ENCODE assay signal across 1 cellular context in the genomic region with DNA sequence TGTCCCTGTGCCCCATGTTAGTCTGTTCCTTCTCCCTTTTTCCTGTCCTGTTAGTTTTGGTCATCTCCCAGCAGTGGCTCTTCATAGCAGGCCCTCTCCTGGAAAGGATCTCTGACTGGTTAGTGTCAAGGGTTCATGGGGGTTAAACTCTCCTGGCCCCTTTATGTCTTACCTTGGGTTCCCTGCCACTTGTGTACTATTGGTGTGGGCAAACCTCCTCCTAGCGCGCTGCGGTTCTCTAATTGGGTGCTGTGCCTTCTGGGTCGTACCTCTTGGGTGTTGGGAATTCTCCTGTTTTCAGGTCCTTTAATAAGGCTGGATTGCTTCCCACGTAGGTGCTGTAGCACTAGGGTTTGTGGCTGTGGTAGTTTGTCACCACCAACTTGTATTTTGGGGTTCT.
TF ChIP-seq lines count a peak whose summit lies in the region.

No MANE protein-coding gene starts in this region.

TF ChIP-seq in K562, 482 proteins besides CTCF, POLR2A, EP300 and RAD21:
- TF ChIP-seq CCAR2 (IDR thresholded peaks at IDR 0.05; ENCODE audit: low read depth, low read length) (no peak), ZC3H8 (IDR thresholded peaks at IDR 0.05) (0 out of 2 replicates have a peak, but pooled peaks have one; percentile 31), ETS1 (conservative IDR thresholded peaks at IDR 0.05; ENCODE audit: control insufficient read depth, low read depth, low read length) (no peak)
- TF ChIP-seq, protein P1, sequence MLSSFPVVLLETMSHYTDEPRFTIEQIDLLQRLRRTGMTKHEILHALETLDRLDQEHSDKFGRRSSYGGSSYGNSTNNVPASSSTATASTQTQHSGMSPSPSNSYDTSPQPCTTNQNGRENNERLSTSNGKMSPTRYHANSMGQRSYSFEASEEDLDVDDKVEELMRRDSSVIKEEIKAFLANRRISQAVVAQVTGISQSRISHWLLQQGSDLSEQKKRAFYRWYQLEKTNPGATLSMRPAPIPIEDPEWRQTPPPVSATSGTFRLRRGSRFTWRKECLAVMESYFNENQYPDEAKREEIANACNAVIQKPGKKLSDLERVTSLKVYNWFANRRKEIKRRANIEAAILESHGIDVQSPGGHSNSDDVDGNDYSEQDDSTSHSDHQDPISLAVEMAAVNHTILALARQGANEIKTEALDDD (IDR thresholded peaks at IDR 0.05) = peak; percentile 26
- TF ChIP-seq, protein P2, sequence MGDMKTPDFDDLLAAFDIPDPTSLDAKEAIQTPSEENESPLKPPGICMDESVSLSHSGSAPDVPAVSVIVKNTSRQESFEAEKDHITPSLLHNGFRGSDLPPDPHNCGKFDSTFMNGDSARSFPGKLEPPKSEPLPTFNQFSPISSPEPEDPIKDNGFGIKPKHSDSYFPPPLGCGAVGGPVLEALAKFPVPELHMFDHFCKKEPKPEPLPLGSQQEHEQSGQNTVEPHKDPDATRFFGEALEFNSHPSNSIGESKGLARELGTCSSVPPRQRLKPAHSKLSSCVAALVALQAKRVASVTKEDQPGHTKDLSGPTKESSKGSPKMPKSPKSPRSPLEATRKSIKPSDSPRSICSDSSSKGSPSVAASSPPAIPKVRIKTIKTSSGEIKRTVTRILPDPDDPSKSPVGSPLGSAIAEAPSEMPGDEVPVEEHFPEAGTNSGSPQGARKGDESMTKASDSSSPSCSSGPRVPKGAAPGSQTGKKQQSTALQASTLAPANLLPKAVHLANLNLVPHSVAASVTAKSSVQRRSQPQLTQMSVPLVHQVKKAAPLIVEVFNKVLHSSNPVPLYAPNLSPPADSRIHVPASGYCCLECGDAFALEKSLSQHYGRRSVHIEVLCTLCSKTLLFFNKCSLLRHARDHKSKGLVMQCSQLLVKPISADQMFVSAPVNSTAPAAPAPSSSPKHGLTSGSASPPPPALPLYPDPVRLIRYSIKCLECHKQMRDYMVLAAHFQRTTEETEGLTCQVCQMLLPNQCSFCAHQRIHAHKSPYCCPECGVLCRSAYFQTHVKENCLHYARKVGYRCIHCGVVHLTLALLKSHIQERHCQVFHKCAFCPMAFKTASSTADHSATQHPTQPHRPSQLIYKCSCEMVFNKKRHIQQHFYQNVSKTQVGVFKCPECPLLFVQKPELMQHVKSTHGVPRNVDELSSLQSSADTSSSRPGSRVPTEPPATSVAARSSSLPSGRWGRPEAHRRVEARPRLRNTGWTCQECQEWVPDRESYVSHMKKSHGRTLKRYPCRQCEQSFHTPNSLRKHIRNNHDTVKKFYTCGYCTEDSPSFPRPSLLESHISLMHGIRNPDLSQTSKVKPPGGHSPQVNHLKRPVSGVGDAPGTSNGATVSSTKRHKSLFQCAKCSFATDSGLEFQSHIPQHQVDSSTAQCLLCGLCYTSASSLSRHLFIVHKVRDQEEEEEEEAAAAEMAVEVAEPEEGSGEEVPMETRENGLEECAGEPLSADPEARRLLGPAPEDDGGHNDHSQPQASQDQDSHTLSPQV (IDR thresholded peaks at IDR 0.05) = peak; percentile 60
